In the genomic region with DNA sequence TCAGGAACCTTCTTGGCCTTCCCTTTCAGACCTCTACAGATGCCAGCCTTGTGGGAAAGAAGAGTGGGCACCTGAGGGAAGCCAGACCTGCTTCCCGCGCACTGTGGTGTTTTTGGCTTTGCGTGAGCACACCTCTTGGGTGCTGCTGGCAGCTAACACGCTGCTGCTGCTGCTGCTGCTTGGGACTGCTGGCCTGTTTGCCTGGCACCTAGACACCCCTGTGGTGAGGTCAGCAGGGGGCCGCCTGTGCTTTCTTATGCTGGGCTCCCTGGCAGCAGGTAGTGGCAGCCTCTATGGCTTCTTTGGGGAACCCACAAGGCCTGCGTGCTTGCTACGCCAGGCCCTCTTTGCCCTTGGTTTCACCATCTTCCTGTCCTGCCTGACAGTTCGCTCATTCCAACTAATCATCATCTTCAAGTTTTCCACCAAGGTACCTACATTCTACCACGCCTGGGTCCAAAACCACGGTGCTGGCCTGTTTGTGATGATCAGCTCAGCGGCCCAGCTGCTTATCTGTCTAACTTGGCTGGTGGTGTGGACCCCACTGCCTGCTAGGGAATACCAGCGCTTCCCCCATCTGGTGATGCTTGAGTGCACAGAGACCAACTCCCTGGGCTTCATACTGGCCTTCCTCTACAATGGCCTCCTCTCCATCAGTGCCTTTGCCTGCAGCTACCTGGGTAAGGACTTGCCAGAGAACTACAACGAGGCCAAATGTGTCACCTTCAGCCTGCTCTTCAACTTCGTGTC, we compare ENCODE assay signal across 8 cellular contexts. TPM values are rescaled to one million over a fixed set of nuclear protein-coding genes. Genes with fewer than 3 reads are reported as not detected.
DNase-seq lines count a peak whose midpoint lies in the region; ATAC-seq, FAIRE-seq and TF ChIP-seq lines count a peak whose summit lies in the region.

No MANE protein-coding gene starts in this region.

- peaks cover 13% of the 10 kb centered on the region; the same call in 1 of the 2 replicates for H3K4me1 ChIP-seq in GM23338 (ENCODE audit: insufficient read depth)
- peaks cover 0 to 34% of the 10 kb centered on the region in 2 donors for H3K4me1 ChIP-seq in right atrium auricular region

- H3K27ac ChIP-seq in GM23338 (ENCODE audit: low read depth): no peak overlapping the region
- peak overlapping the region; percentile 86 to 96 for H3K27ac ChIP-seq in right atrium auricular region

- H2AFZ ChIP-seq in GM23338: peak overlapping the region; percentile 99

- H4K20me1 ChIP-seq in GM23338 (replicated peaks; ENCODE audit: insufficient read depth): no peaks in the 10 kb centered on the region; the same call in 1 of the 2 replicates

- peaks cover 2% of the 10 kb centered on the region for H3K27me3 Mint-ChIP-seq in GM23338 (ENCODE audit: insufficient read depth, low read depth, poor library complexity)
- no peaks in the 10 kb centered on the region for H3K27me3 Mint-ChIP-seq in WTC11 (ENCODE audit: low read depth)

- H3K4me1 Mint-ChIP-seq in GM23338 (peaks cover 14% of the 10 kb centered on the region), WTC11 (peaks cover 14% of the 10 kb centered on the region)

- H3K4me3 ChIP-seq in GM23338: peak overlapping the region; percentile 95
- H3K4me3 ChIP-seq in right atrium auricular region: peak overlapping the region in 1 of 2 donors; percentile 95
- H3K4me3 ChIP-seq in retinal pigment epithelial cell (ENCODE audit: low read length): peak overlapping the region; percentile 69

- POLR2A ChIA-PET in WTC11 (lab: Charles Lee): no interaction called here

- peak overlapping the region; percentile 95; the same call in 1 of the 2 replicates for H3K27ac Mint-ChIP-seq in GM23338
- H3K27ac Mint-ChIP-seq in WTC11: peak overlapping the region; percentile 14; the same call in 1 of the 2 replicates

- peaks cover 14% of the 10 kb centered on the region for H3K79me2 ChIP-seq in GM23338 (replicated peaks; ENCODE audit: insufficient read depth)

- no peaks in the 10 kb centered on the region; the same call in 1 of the 2 replicates for H3F3A ChIP-seq in GM23338 (replicated peaks; ENCODE audit: low read depth)

- TF ChIP-seq CTCF in GM23338 (conservative IDR thresholded peaks at IDR 0.05; ENCODE audit: low read depth in 2 of 2) (no peak), WTC11 (IDR thresholded peaks at IDR 0.05) (no peak), right atrium auricular region (IDR thresholded peaks at IDR 0.05) (no peak), retinal pigment epithelial cell (conservative IDR thresholded peaks at IDR 0.05; ENCODE audit: low read depth, low read length) (no peak), D721Med (IDR thresholded peaks at IDR 0.05; ENCODE audit: insufficient read depth, missing control alignments) (no peak)

- H3K9me3 ChIP-seq in right atrium auricular region: no peaks in the 10 kb centered on the region

- H3K9me2 ChIP-seq in GM23338 (ENCODE audit: insufficient read depth): no peaks in the 10 kb centered on the region

- no peak for ATAC-seq in GM23338
- no peak for ATAC-seq in WTC11
- no peak for ATAC-seq in HG03521 (IDR thresholded peaks at IDR 0.05; ENCODE audit: unreplicated experiment)

- H3K9me3 Mint-ChIP-seq in GM23338 (no peaks in the 10 kb centered on the region), WTC11 (no peaks in the 10 kb centered on the region)

- 0 out of 3 replicates have a peak, but pooled peaks cover 2% of the 10 kb centered on the region for H3K36me3 Mint-ChIP-seq in GM23338 (ENCODE audit: low read depth)
- peaks cover 3% of the 10 kb centered on the region; the same call in 1 of the 2 replicates for H3K36me3 Mint-ChIP-seq in WTC11

- H3K36me3 ChIP-seq in GM23338 (ENCODE audit: insufficient read depth) (no peaks in the 10 kb centered on the region), right atrium auricular region (no peaks in the 10 kb centered on the region)

- DNase-seq in GM23338 (ENCODE audit: low spot score) (no peak), WTC11 (ENCODE audit: low spot score) (no peak), right atrium auricular region (ENCODE audit: low spot score) (no peak), retinal pigment epithelial cell (ENCODE audit: low read depth) (no peak), NCI-H69 (lab: John Stamatoyannopoulos, UW) (no peak), D721Med (ENCODE audit: insufficient read length, low spot score) (no peak), A172 (ENCODE audit: low spot score) (no peak)

- CTCF ChIA-PET in WTC11 (lab: Charles Lee): interaction anchor here (0.6 to 1.4 kb wide), 3 partner anchors 56 to 1351 kb away, joined by 4 to 5 read pairs (median 4); no protein-coding TSS in a partner anchor

- H3K27me3 ChIP-seq in GM23338 (ENCODE audit: insufficient read depth): no peaks in the 10 kb centered on the region
- H3K27me3 ChIP-seq in right atrium auricular region: no peaks in the 10 kb centered on the region

- no peak for FAIRE-seq in D721Med (lab: Jason Lieb, UNC)

- peak overlapping the region; percentile 95 for H3K4me2 ChIP-seq in GM23338

- H3K4me3 Mint-ChIP-seq in GM23338: peak overlapping the region; percentile 95
- peak overlapping the region; percentile 85 for H3K4me3 Mint-ChIP-seq in WTC11

TF ChIP-seq in GM23338, 12 proteins besides CTCF, POLR2A, EP300 and RAD21 (continues in another document):
- no peak for TF ChIP-seq ZNF331 (CRISPR knock-in tag; IDR thresholded peaks at IDR 0.05; ENCODE audit: low read depth)
- no peak for TF ChIP-seq ZNF114 (CRISPR knock-in tag; IDR thresholded peaks at IDR 0.05)
- TF ChIP-seq JUNB (IDR thresholded peaks at IDR 0.05; ENCODE audit: unreplicated experiment): no peak

TF ChIP-seq in WTC11, 78 proteins besides CTCF, POLR2A, EP300 and RAD21:
- TF ChIP-seq GRHL2 (CRISPR knock-in tag; IDR thresholded peaks at IDR 0.05; ENCODE audit: insufficient replicate concordance, severe bottlenecking) (no peak), EMX1 (CRISPR knock-in tag; IDR thresholded peaks at IDR 0.05) (no peak), TEAD1 (CRISPR knock-in tag; IDR thresholded peaks at IDR 0.05) (no peak), JAZF1 (CRISPR knock-in tag; IDR thresholded peaks at IDR 0.05) (no peak), ZNF416 (CRISPR knock-in tag; IDR thresholded peaks at IDR 0.05) (no peak)
- TF ChIP-seq, protein P1, sequence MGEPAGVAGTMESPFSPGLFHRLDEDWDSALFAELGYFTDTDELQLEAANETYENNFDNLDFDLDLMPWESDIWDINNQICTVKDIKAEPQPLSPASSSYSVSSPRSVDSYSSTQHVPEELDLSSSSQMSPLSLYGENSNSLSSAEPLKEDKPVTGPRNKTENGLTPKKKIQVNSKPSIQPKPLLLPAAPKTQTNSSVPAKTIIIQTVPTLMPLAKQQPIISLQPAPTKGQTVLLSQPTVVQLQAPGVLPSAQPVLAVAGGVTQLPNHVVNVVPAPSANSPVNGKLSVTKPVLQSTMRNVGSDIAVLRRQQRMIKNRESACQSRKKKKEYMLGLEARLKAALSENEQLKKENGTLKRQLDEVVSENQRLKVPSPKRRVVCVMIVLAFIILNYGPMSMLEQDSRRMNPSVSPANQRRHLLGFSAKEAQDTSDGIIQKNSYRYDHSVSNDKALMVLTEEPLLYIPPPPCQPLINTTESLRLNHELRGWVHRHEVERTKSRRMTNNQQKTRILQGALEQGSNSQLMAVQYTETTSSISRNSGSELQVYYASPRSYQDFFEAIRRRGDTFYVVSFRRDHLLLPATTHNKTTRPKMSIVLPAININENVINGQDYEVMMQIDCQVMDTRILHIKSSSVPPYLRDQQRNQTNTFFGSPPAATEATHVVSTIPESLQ (CRISPR knock-in tag; IDR thresholded peaks at IDR 0.05): no peak

RNA-seq across cellular contexts. Expression of a gene that starts 1.0 kb away (rescaled TPM):
- total RNA-seq in GM23338 (2014; rRNA removed; shearing (Covaris generic)): 21.0 and 25.5 TPM in 2 replicates
- polyA plus RNA-seq in GM23338 (2016; fragmentation: Nextera tagmentation; extraction: Ambion mirVana): 17.3 and 18.0 TPM in 2 replicates
- 29.1 to 37.5 TPM (median 31.0 TPM) in 3 replicates for total RNA-seq in WTC11 (2021)
- total RNA-seq in right atrium auricular region: 1 to 10 TPM; 4.0 to 9.0 TPM
- 7.6 and 12.6 TPM in 2 replicates for total RNA-seq in A172 (2014; rRNA removed; shearing (Covaris generic))

RNA-seq across cellular contexts. Expression of a gene that starts 23.7 kb away (rescaled TPM):
- not detected in 2 replicates for total RNA-seq in GM23338 (2014; rRNA removed; shearing (Covaris generic))
- polyA plus RNA-seq in GM23338 (2016; fragmentation: Nextera tagmentation; extraction: Ambion mirVana): 0.19 TPM in 1 of 2 replicates, not detected in the other
- 0.11 to 0.16 TPM in 2 of 3 replicates, not detected in the other for total RNA-seq in WTC11 (2021)
- not detected for total RNA-seq in right atrium auricular region
- total RNA-seq in A172 (2014; rRNA removed; shearing (Covaris generic)): not detected in 2 replicates

RNA-seq across cellular contexts. Expression of a gene that starts 23.9 kb away (rescaled TPM):
- 31.1 and 35.9 TPM in 2 replicates for total RNA-seq in GM23338 (2014; rRNA removed; shearing (Covaris generic))
- polyA plus RNA-seq in GM23338 (2016; fragmentation: Nextera tagmentation; extraction: Ambion mirVana): 7.3 and 7.8 TPM in 2 replicates
- total RNA-seq in WTC11 (2021): 15.1 to 17.6 TPM (median 15.3 TPM) in 3 replicates
- 10 to 100 TPM; 61.6 to 83.0 TPM for total RNA-seq in right atrium auricular region
- 16.0 and 18.2 TPM in 2 replicates for total RNA-seq in A172 (2014; rRNA removed; shearing (Covaris generic))

RNA-seq across cellular contexts. Expression of a gene that starts 24.5 kb away (rescaled TPM):
- total RNA-seq in GM23338 (2014; rRNA removed; shearing (Covaris generic)): 44.6 and 48.5 TPM in 2 replicates
- 11.4 and 13.2 TPM in 2 replicates for polyA plus RNA-seq in GM23338 (2016; fragmentation: Nextera tagmentation; extraction: Ambion mirVana)
- total RNA-seq in WTC11 (2021): 36.0 to 37.4 TPM (median 37.4 TPM) in 3 replicates
- 10 to 100 TPM; 15.4 to 15.6 TPM for total RNA-seq in right atrium auricular region
- total RNA-seq in A172 (2014; rRNA removed; shearing (Covaris generic)): 17.4 and 17.9 TPM in 2 replicates

RNA-seq across cellular contexts. Expression of a gene that starts 34.7 kb away (rescaled TPM):
- total RNA-seq in GM23338 (2014; rRNA removed; shearing (Covaris generic)): 33.2 and 37.1 TPM in 2 replicates
- 10.4 and 12.1 TPM in 2 replicates for polyA plus RNA-seq in GM23338 (2016; fragmentation: Nextera tagmentation; extraction: Ambion mirVana)
- total RNA-seq in WTC11 (2021) (39.6 to 40.0 TPM (median 40.0 TPM) in 3 replicates), right atrium auricular region (1 to 10 TPM; 5.0 to 8.1 TPM)
- 6.2 and 8.4 TPM in 2 replicates for total RNA-seq in A172 (2014; rRNA removed; shearing (Covaris generic))
